8 cellular contexts compared by ENCODE assay signal in genomic region chr11:125063429-125064043, GRCh38. TPM values are rescaled to one million over a fixed set of nuclear protein-coding genes. Genes with fewer than 3 reads are reported as not detected.
DNase-seq lines count a peak whose midpoint lies in the region; ATAC-seq, FAIRE-seq and TF ChIP-seq lines count a peak whose summit lies in the region.

No MANE protein-coding gene starts in this region.

- H4K20me1 ChIP-seq in smooth muscle cell (ENCODE audit: low read depth): no peaks in the 10 kb centered on the region

- WGBS in A549 (ENCODE audit: missing lambda C conversion rate): 62% methylated on average over 5 of the region's 38 CpGs
- WGBS in smooth muscle cell (ENCODE audit: low lambda C conversion rate): 3% methylated on average over 36 of the region's 38 CpGs

- H3K4me3 Mint-ChIP-seq in activated naive CD8-positive, alpha-beta T cell treated with anti-CD3 and anti-CD28 coated beads, Interleukin-2, amount 10 ng/mL, durations not matched to agents 7 days and 5 days: peak overlapping the region; percentile 61

- no peak for TF ChIP-seq RAD21 in A549 (conservative IDR thresholded peaks at IDR 0.05 in 1 of 2, IDR thresholded peaks at IDR 0.05 in 1 of 2)

- peak overlapping the region; percentile 47 for H3K9ac ChIP-seq in smooth muscle cell (ENCODE audit: low read depth)

- CTCF ChIA-PET in A549 (lab: Yijun Ruan, JAX): interaction anchor here (0.7 kb wide), 1 partner anchor 20 kb away, joined by 4 read pairs; no protein-coding TSS in a partner anchor

- no peak for TF ChIP-seq EP300 in A549 (IDR thresholded peaks at IDR 0.05)

- H3K9me3 Mint-ChIP-seq in activated naive CD8-positive, alpha-beta T cell treated with anti-CD3 and anti-CD28 coated beads, Interleukin-2, amount 10 ng/mL, durations not matched to agents 7 days and 5 days: no peaks in the 10 kb centered on the region

- DNase-seq in A549 (ENCODE audit: low read depth in 1 of 2, low spot score in 1 of 2) (no peak), smooth muscle cell (lab: John Stamatoyannopoulos, UW; ENCODE audit: unreplicated experiment) (no peak), NCI-H128 (lab: John Stamatoyannopoulos, UW; ENCODE audit: unreplicated experiment) (no peak)
- DNase-seq in activated naive CD8-positive, alpha-beta T cell treated with anti-CD3 and anti-CD28 coated beads, Interleukin-2, amount 10 ng/mL, durations not matched to agents 7 days and 5 days: peak; percentile 38

- TF ChIP-seq CTCF in A549 (IDR thresholded peaks at IDR 0.05) (no peak), smooth muscle cell (IDR thresholded peaks at IDR 0.05; ENCODE audit: borderline replicate concordance, insufficient read depth, poor library complexity, severe bottlenecking) (no peak)

- no peaks in the 10 kb centered on the region for H3K36me3 ChIP-seq in smooth muscle cell (ENCODE audit: low read depth)

- no peak for FAIRE-seq in A549 (lab: Jason Lieb, UNC)

- H3K4me1 Mint-ChIP-seq in activated naive CD8-positive, alpha-beta T cell treated with anti-CD3 and anti-CD28 coated beads, Interleukin-2, amount 10 ng/mL, durations not matched to agents 7 days and 5 days: peaks cover 6% of the 10 kb centered on the region

- POLR2A ChIA-PET in A549 (lab: Yijun Ruan, JAX): no interaction called here
- POLR2A ChIA-PET in activated naive CD8-positive, alpha-beta T cell treated with anti-CD3 and anti-CD28 coated beads, Interleukin-2, amount 10 ng/mL, durations not matched to agents 7 days and 5 days (lab: Charles Lee): interaction anchor here (0.7 to 1.3 kb wide), 4 partner anchors 10 to 47 kb away, joined by 3 read pairs; no protein-coding TSS in a partner anchor

- H3K9me3 ChIP-seq in A549 (no peaks in the 10 kb centered on the region), iPS-18c (ENCODE audit: control insufficient read depth, insufficient read depth, low read length) (no peaks in the 10 kb centered on the region), smooth muscle cell (replicated peaks; ENCODE audit: low read depth) (no peaks in the 10 kb centered on the region)

- H3K4me3 ChIP-seq in A549 (peak overlapping the region; percentile 59), iPS-18c (ENCODE audit: insufficient read depth, low read depth, low read length) (peak overlapping the region; percentile 86), smooth muscle cell (peak overlapping the region; percentile 74)

- H3K27me3 Mint-ChIP-seq in activated naive CD8-positive, alpha-beta T cell treated with anti-CD3 and anti-CD28 coated beads, Interleukin-2, amount 10 ng/mL, durations not matched to agents 7 days and 5 days: peaks cover 40% of the 10 kb centered on the region

- peaks cover 56% of the 10 kb centered on the region for H3K27me3 ChIP-seq in smooth muscle cell (ENCODE audit: low read depth)

- H3K4me1 ChIP-seq in A549: no peaks in the 10 kb centered on the region
- no peaks in the 10 kb centered on the region for H3K4me1 ChIP-seq in smooth muscle cell (ENCODE audit: low read depth)

- H3K36me3 Mint-ChIP-seq in activated naive CD8-positive, alpha-beta T cell treated with anti-CD3 and anti-CD28 coated beads, Interleukin-2, amount 10 ng/mL, durations not matched to agents 7 days and 5 days: no peaks in the 10 kb centered on the region

- H3K27ac ChIP-seq in A549 (peak overlapping the region in 1 of 2 experiments; percentile 72; a peak in 4 of 6 replicates), smooth muscle cell (ENCODE audit: low read depth) (no peak overlapping the region)

- peak in 1 of 2 experiments; percentile 22; a peak in 3 of 6 replicates for ATAC-seq in A549
- ATAC-seq in GM18873 (IDR thresholded peaks at IDR 0.05; ENCODE audit: low FRiP score, unreplicated experiment): peak; percentile 13
- ATAC-seq in HG03097 (IDR thresholded peaks at IDR 0.05; ENCODE audit: low FRiP score, unreplicated experiment): peak; percentile 22
- peak; percentile 28 for ATAC-seq in activated naive CD8-positive, alpha-beta T cell treated with anti-CD3 and anti-CD28 coated beads, Interleukin-2, amount 10 ng/mL, durations not matched to agents 7 days and 5 days (ENCODE audit: low read depth)
- no peak for ATAC-seq in HG03565 (IDR thresholded peaks at IDR 0.05; ENCODE audit: unreplicated experiment)

- no peak overlapping the region for H3K27ac Mint-ChIP-seq in activated naive CD8-positive, alpha-beta T cell treated with anti-CD3 and anti-CD28 coated beads, Interleukin-2, amount 10 ng/mL, durations not matched to agents 7 days and 5 days

- TF ChIP-seq POLR2A in A549 (IDR thresholded peaks at IDR 0.05; ENCODE audit: low read length): no peak

- no peaks in the 10 kb centered on the region for H3F3A ChIP-seq in smooth muscle cell (ENCODE audit: low read depth)

- no peaks in the 10 kb centered on the region for H3K79me2 ChIP-seq in smooth muscle cell (ENCODE audit: low read depth)

- peak overlapping the region; percentile 90 for H3K4me2 ChIP-seq in A549
- peak overlapping the region; percentile 93 for H3K4me2 ChIP-seq in smooth muscle cell

- peak overlapping the region; percentile 93 for H2AFZ ChIP-seq in smooth muscle cell (ENCODE audit: low read depth)

TF ChIP-seq in A549, 52 proteins besides CTCF, POLR2A, EP300 and RAD21:
- TF ChIP-seq MAFK (IDR thresholded peaks at IDR 0.05; ENCODE audit: partially characterized antibody) (no peak), SMC3 (IDR thresholded peaks at IDR 0.05) (no peak)

RNA-seq across cellular contexts. Expression of gene SLC37A2, which starts 0.4 kb away (rescaled TPM):
- polyA plus RNA-seq in A549 (2011; rRNA removed) (0.13 and 0.20 TPM in 2 replicates), A549 (2017; fragmentation: RNase III; extraction: RNeasy Plus Mini Kit Qiagen cat#74134 plus additional on column Dnase treatment) (0.07 to 0.14 TPM (median 0.08 TPM) in 3 replicates), smooth muscle cell (0.69 and 0.71 TPM in 2 replicates)
- polyA plus RNA-seq in A549 (2012; cell fraction: cytosol; rRNA removed): 0.08 and 0.14 TPM in 2 replicates
- polyA plus RNA-seq in A549 (2012; cell fraction: nucleus; rRNA removed): 0.43 and 0.77 TPM in 2 replicates
- polyA minus RNA-seq in A549 (2011; rRNA and poly(A)+ RNA removed): 0.15 and 0.95 TPM in 2 replicates
- total RNA-seq in activated naive CD8-positive, alpha-beta T cell treated with anti-CD3 and anti-CD28 coated beads, Interleukin-2, amount 10 ng/mL, durations not matched to agents 7 days and 5 days: 1 to 10 TPM; 3.5 TPM
- total RNA-seq in smooth muscle cell: 3.3 and 5.3 TPM in 2 replicates

RNA-seq across cellular contexts. Expression of gene TMEM218, which starts 47.9 kb away (rescaled TPM):
- polyA plus RNA-seq in A549 (2011; rRNA removed) (31.3 and 34.6 TPM in 2 replicates), A549 (2017; fragmentation: RNase III; extraction: RNeasy Plus Mini Kit Qiagen cat#74134 plus additional on column Dnase treatment) (27.5 to 31.4 TPM (median 29.1 TPM) in 3 replicates), smooth muscle cell (22.7 and 30.7 TPM in 2 replicates)
- 22.6 and 26.0 TPM in 2 replicates for polyA plus RNA-seq in A549 (2012; cell fraction: cytosol; rRNA removed)
- polyA plus RNA-seq in A549 (2012; cell fraction: nucleus; rRNA removed): 17.9 and 30.3 TPM in 2 replicates
- polyA minus RNA-seq in A549 (2011; rRNA and poly(A)+ RNA removed): 10.5 and 12.5 TPM in 2 replicates
- total RNA-seq in activated naive CD8-positive, alpha-beta T cell treated with anti-CD3 and anti-CD28 coated beads, Interleukin-2, amount 10 ng/mL, durations not matched to agents 7 days and 5 days: 10 to 100 TPM; 13.1 to 14.3 TPM
- 22.1 and 24.5 TPM in 2 replicates for total RNA-seq in smooth muscle cell
